In the genomic region with DNA sequence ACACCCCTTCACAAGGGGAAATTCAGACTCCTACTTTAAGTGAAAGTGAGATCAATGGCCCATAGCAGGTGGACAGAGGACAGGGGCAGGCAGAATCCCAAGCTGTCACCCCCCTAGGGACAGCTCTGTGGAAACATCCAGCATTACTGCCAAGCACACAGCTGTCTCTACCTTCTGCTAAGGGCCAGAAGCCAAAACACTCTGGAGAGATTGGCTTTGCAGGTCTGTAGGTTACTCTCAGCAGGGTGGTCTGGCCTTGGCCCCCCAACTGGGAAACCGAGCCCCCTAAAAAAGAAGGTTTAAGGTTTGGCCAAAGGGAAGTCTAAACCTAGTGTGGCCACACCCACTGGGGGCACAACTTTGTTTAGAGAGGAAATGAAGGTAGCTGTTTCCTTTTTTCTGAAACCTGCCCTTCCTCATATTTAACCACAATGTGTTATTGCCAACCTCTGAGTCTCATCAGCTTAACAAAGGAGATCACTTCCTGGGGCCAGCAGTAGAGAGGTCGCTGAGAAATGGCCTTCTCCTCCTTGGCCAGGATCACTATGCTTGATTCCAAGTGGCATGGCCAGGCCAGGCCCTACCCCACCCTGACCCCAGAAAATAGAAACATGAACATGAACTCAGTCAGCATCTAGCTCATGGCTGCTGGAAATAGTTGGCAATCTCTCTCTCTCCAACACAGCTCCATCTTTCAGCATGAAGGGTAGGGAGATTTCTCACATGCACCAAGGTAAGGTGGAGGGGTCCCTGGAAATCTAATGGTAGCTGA, we compare ENCODE assay signal across 7 cellular contexts. TPM values are rescaled to one million over a fixed set of nuclear protein-coding genes. Genes with fewer than 3 reads are reported as not detected.
A peak's percentile ranks its signal among the peaks of the same experiment; 100 is the strongest.
DNase-seq lines count a peak whose midpoint lies in the region; ATAC-seq lines count a peak whose summit lies in the region.

No MANE protein-coding gene starts in this region.

- no peaks in the 10 kb centered on the region for H3K9me3 Mint-ChIP-seq in IgD-negative memory B cell
- H3K9me3 Mint-ChIP-seq in stimulated activated effector memory CD8-positive, alpha-beta T cell treated with anti-CD3 and anti-CD28 coated beads, Interleukin-12 subunit alpha, Interleukin-12 subunit beta, amount 100 ng/mL, for 72 hours: no peaks in the 10 kb centered on the region

- ATAC-seq in stimulated activated effector memory CD8-positive, alpha-beta T cell treated with anti-CD3 and anti-CD28 coated beads, Interleukin-12 subunit alpha, Interleukin-12 subunit beta, amount 100 ng/mL, for 72 hours: peak; percentile 67
- ATAC-seq in GM21515 (IDR thresholded peaks at IDR 0.05; ENCODE audit: unreplicated experiment): no peak
- no peak for ATAC-seq in GM19397 (IDR thresholded peaks at IDR 0.05; ENCODE audit: unreplicated experiment)

- peaks cover 27 to 42% (median 40%) of the 10 kb centered on the region in 3 donors for H3K4me1 Mint-ChIP-seq in IgD-negative memory B cell
- peaks cover 44% of the 10 kb centered on the region for H3K4me1 Mint-ChIP-seq in stimulated activated effector memory CD8-positive, alpha-beta T cell treated with anti-CD3 and anti-CD28 coated beads, Interleukin-12 subunit alpha, Interleukin-12 subunit beta, amount 100 ng/mL, for 72 hours

- peaks cover 1% of the 10 kb centered on the region for H3K36me3 Mint-ChIP-seq in IgD-negative memory B cell
- no peaks in the 10 kb centered on the region for H3K36me3 Mint-ChIP-seq in stimulated activated effector memory CD8-positive, alpha-beta T cell treated with anti-CD3 and anti-CD28 coated beads, Interleukin-12 subunit alpha, Interleukin-12 subunit beta, amount 100 ng/mL, for 72 hours

- H3K4me3 Mint-ChIP-seq in IgD-negative memory B cell: peak overlapping the region; percentile 63 to 93 (median 83)
- peak overlapping the region; percentile 53 for H3K4me3 Mint-ChIP-seq in stimulated activated effector memory CD8-positive, alpha-beta T cell treated with anti-CD3 and anti-CD28 coated beads, Interleukin-12 subunit alpha, Interleukin-12 subunit beta, amount 100 ng/mL, for 72 hours

- DNase-seq in OCI-M1 (lab: John Stamatoyannopoulos, UW) (peak; percentile 45), inferior parietal cortex (ENCODE audit: extremely low spot score) (no peak)
- DNase-seq in central memory CD4-positive, alpha-beta T cell: peak; percentile 64
- peak in 1 of 2 donors; percentile 54 for DNase-seq in stimulated activated effector memory CD8-positive, alpha-beta T cell treated with anti-CD3 and anti-CD28 coated beads, Interleukin-12 subunit alpha, Interleukin-12 subunit beta, amount 100 ng/mL, for 72 hours (ENCODE audit: low spot score in 2 of 2)

- peak overlapping the region; percentile 80 to 98 (median 97) for H3K27ac Mint-ChIP-seq in IgD-negative memory B cell
- peak overlapping the region; percentile 92 for H3K27ac Mint-ChIP-seq in stimulated activated effector memory CD8-positive, alpha-beta T cell treated with anti-CD3 and anti-CD28 coated beads, Interleukin-12 subunit alpha, Interleukin-12 subunit beta, amount 100 ng/mL, for 72 hours

- no peaks in the 10 kb centered on the region for H3K27me3 Mint-ChIP-seq in IgD-negative memory B cell

RNA-seq across cellular contexts. Expression of a gene that starts 25.9 kb away (rescaled TPM):
- polyA plus RNA-seq in IgD-negative memory B cell: 0.16 TPM

RNA-seq across cellular contexts. Expression of a gene that starts 32.1 kb away (rescaled TPM):
- 20.8 TPM for polyA plus RNA-seq in IgD-negative memory B cell

RNA-seq across cellular contexts. Expression of a gene that starts 43.9 kb away (rescaled TPM):
- polyA plus RNA-seq in IgD-negative memory B cell: 50.2 TPM
